ENCODE assay signal across 1 cellular context in the genomic region with DNA sequence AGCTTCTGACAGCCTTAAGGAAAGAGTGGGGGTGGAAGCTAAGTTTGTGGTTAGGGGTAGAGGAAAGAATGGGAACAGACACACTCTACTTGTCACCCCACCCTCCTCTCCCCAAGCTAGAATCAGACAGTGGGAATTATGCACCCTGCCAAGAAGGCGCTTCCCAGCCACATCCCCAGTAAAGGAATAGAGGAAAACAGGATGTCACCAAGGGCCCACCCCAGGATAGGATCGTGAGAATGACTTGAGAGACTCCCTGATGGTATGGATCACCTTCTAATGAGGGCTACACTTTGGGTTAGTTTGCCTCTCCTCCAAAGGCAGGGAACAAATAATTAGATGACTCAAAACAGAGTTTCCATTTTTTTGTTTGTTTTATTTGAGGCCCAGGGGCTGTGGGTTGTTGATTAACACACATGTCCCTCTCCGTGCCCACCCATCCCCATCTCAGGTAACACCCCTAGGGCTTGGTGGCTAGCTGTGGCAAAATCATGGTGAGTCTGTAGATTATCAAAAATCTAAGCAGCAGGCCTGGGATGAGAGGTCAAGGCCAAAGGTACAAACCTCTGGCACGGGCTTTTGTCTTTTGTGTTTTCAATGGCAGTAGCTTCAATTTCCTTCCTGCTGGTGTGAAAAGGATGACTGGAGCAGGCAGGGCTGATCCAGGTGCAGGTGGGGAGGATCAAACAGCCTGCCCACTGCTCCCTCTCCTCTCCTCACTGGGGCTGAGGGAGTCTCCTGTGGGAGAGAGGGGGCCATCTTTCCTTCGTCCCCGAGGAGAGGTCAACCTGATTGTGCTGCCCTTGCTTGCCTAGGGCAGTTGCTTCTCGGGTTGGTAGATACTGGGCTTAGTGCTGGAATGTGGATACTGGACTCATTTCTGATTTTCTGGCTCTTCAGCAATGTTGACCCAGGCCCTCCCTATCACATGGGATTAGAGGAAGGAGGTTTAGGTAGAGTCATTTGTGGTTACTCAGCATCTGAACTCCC.
TF ChIP-seq lines count a peak whose summit lies in the region.

No MANE protein-coding gene starts in this region.

TF ChIP-seq in HepG2, 621 proteins besides CTCF, POLR2A, EP300 and RAD21 (continued from another document and continues in another):
- TF ChIP-seq, protein P1, sequence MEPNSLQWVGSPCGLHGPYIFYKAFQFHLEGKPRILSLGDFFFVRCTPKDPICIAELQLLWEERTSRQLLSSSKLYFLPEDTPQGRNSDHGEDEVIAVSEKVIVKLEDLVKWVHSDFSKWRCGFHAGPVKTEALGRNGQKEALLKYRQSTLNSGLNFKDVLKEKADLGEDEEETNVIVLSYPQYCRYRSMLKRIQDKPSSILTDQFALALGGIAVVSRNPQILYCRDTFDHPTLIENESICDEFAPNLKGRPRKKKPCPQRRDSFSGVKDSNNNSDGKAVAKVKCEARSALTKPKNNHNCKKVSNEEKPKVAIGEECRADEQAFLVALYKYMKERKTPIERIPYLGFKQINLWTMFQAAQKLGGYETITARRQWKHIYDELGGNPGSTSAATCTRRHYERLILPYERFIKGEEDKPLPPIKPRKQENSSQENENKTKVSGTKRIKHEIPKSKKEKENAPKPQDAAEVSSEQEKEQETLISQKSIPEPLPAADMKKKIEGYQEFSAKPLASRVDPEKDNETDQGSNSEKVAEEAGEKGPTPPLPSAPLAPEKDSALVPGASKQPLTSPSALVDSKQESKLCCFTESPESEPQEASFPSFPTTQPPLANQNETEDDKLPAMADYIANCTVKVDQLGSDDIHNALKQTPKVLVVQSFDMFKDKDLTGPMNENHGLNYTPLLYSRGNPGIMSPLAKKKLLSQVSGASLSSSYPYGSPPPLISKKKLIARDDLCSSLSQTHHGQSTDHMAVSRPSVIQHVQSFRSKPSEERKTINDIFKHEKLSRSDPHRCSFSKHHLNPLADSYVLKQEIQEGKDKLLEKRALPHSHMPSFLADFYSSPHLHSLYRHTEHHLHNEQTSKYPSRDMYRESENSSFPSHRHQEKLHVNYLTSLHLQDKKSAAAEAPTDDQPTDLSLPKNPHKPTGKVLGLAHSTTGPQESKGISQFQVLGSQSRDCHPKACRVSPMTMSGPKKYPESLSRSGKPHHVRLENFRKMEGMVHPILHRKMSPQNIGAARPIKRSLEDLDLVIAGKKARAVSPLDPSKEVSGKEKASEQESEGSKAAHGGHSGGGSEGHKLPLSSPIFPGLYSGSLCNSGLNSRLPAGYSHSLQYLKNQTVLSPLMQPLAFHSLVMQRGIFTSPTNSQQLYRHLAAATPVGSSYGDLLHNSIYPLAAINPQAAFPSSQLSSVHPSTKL (CRISPR knock-in tag; IDR thresholded peaks at IDR 0.05): peak; percentile 95
- TF ChIP-seq ZSCAN20 (CRISPR knock-in tag; IDR thresholded peaks at IDR 0.05; ENCODE audit: borderline replicate concordance) (0 out of 2 replicates have a peak, but pooled peaks have one; percentile 53), HOXA5 (CRISPR knock-in tag; IDR thresholded peaks at IDR 0.05) (no peak), HNF4A (CRISPR knock-in tag; IDR thresholded peaks at IDR 0.05) (peak; percentile 90), MAX (IDR thresholded peaks at IDR 0.05) (peak; percentile 60), CC2D1A (CRISPR knock-in tag; IDR thresholded peaks at IDR 0.05) (no peak), MXD3 (CRISPR knock-in tag; IDR thresholded peaks at IDR 0.05) (0 out of 2 replicates have a peak, but pooled peaks have one; percentile 46), ZNF883 (CRISPR knock-in tag; IDR thresholded peaks at IDR 0.05; ENCODE audit: not compliant biosample characterization) (peak; percentile 57), TFE3 (CRISPR knock-in tag; IDR thresholded peaks at IDR 0.05) (peak; percentile 78), RBFOX2 (IDR thresholded peaks at IDR 0.05; ENCODE audit: low read depth, low read length) (peak; percentile 78; the same call in 1 of the 2 replicates), KLF6 (CRISPR knock-in tag; IDR thresholded peaks at IDR 0.05) (peak; percentile 51; the same call in 1 of the 2 replicates), KDM5A (IDR thresholded peaks at IDR 0.05; ENCODE audit: borderline replicate concordance, low read length) (peak; percentile 61; the same call in 1 of the 2 replicates), XRCC5 (optimal IDR thresholded peaks at IDR 0.05; ENCODE audit: low read length) (peak; percentile 78), ZNF619 (CRISPR knock-in tag; IDR thresholded peaks at IDR 0.05) (peak; percentile 97), ZSCAN12 (CRISPR knock-in tag; IDR thresholded peaks at IDR 0.05) (peak; percentile 54; the same call in 1 of the 2 replicates), ZNF703 (CRISPR knock-in tag; IDR thresholded peaks at IDR 0.05; ENCODE audit: borderline replicate concordance) (no peak), ZNF367 (CRISPR knock-in tag; IDR thresholded peaks at IDR 0.05; ENCODE audit: borderline replicate concordance) (no peak), ZC3H13 (CRISPR knock-in tag; IDR thresholded peaks at IDR 0.05) (peak; percentile 75; the same call in 1 of the 2 replicates), ZMAT5 (CRISPR knock-in tag; IDR thresholded peaks at IDR 0.05; ENCODE audit: borderline replicate concordance, low read depth) (no peak), MAZ (IDR thresholded peaks at IDR 0.05; ENCODE audit: borderline replicate concordance, low read depth, low read length) (no peak), MAZ (CRISPR knock-in tag; IDR thresholded peaks at IDR 0.05; ENCODE audit: low read depth) (no peak; the same call in 1 of the 2 replicates), PHF21A (CRISPR knock-in tag; IDR thresholded peaks at IDR 0.05) (peak; percentile 93), ZBTB7A (CRISPR knock-in tag; IDR thresholded peaks at IDR 0.05) (peak; percentile 85), TGIF2 (CRISPR knock-in tag; IDR thresholded peaks at IDR 0.05) (no peak; the same call in 1 of the 2 replicates), TCF7L2 (IDR thresholded peaks at IDR 0.05; ENCODE audit: low read depth, low read length) (no peak), GZF1 (CRISPR knock-in tag; IDR thresholded peaks at IDR 0.05) (peak; percentile 62; the same call in 1 of the 2 replicates), IRF2 (CRISPR knock-in tag; IDR thresholded peaks at IDR 0.05) (peak; percentile 83), ZNF691 (CRISPR knock-in tag; IDR thresholded peaks at IDR 0.05; ENCODE audit: borderline replicate concordance, low read depth) (peak; percentile 94), SMARCC2 (IDR thresholded peaks at IDR 0.05) (0 out of 2 replicates have a peak, but pooled peaks have one; percentile 12), ZNF460 (CRISPR knock-in tag; IDR thresholded peaks at IDR 0.05; ENCODE audit: borderline replicate concordance) (no peak), DMTF1 (CRISPR knock-in tag; IDR thresholded peaks at IDR 0.05) (no peak), ZNF275 (CRISPR knock-in tag; IDR thresholded peaks at IDR 0.05; ENCODE audit: borderline replicate concordance) (no peak; the same call in 1 of the 2 replicates), SRSF1 (optimal IDR thresholded peaks at IDR 0.05; ENCODE audit: low read depth, low read length) (no peak), ZMYM3 (CRISPR knock-in tag; IDR thresholded peaks at IDR 0.05) (peak; percentile 54; the same call in 1 of the 2 replicates), CBFB (CRISPR knock-in tag; IDR thresholded peaks at IDR 0.05) (peak; percentile 69; the same call in 1 of the 2 replicates), MIER2 (CRISPR knock-in tag; IDR thresholded peaks at IDR 0.05) (peak; percentile 69; the same call in 1 of the 2 replicates), ZNF253 (CRISPR knock-in tag; IDR thresholded peaks at IDR 0.05; ENCODE audit: borderline replicate concordance) (0 out of 2 replicates have a peak, but pooled peaks have one; percentile 37), BHLHE40 (IDR thresholded peaks at IDR 0.05; ENCODE audit: low read length) (no peak; the same call in 1 of the 2 replicates)
- TF ChIP-seq, protein P2, sequence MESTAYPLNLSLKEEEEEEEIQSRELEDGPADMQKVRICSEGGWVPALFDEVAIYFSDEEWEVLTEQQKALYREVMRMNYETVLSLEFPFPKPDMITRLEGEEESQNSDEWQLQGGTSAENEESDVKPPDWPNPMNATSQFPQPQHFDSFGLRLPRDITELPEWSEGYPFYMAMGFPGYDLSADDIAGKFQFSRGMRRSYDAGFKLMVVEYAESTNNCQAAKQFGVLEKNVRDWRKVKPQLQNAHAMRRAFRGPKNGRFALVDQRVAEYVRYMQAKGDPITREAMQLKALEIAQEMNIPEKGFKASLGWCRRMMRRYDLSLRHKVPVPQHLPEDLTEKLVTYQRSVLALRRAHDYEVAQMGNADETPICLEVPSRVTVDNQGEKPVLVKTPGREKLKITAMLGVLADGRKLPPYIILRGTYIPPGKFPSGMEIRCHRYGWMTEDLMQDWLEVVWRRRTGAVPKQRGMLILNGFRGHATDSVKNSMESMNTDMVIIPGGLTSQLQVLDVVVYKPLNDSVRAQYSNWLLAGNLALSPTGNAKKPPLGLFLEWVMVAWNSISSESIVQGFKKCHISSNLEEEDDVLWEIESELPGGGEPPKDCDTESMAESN (CRISPR knock-in tag; conservative IDR thresholded peaks at IDR 0.05): peak; percentile 84
- TF ChIP-seq, protein P3, sequence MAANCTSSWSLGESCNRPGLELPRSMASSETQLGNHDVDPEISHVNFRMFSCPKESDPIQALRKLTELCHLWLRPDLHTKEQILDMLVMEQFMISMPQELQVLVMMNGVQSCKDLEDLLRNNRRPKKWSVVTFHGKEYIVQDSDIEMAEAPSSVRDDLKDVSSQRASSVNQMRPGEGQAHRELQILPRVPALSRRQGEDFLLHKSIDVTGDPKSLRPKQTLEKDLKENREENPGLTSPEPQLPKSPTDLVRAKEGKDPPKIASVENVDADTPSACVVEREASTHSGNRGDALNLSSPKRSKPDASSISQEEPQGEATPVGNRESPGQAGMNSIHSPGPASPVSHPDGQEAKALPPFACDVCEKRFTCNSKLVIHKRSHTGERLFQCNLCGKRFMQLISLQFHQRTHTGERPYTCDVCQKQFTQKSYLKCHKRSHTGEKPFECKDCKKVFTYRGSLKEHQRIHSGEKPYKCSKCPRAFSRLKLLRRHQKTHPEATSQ (CRISPR knock-in tag; IDR thresholded peaks at IDR 0.05; ENCODE audit: borderline replicate concordance): 0 out of 2 replicates have a peak, but pooled peaks have one; percentile 83
- TF ChIP-seq, protein P4, sequence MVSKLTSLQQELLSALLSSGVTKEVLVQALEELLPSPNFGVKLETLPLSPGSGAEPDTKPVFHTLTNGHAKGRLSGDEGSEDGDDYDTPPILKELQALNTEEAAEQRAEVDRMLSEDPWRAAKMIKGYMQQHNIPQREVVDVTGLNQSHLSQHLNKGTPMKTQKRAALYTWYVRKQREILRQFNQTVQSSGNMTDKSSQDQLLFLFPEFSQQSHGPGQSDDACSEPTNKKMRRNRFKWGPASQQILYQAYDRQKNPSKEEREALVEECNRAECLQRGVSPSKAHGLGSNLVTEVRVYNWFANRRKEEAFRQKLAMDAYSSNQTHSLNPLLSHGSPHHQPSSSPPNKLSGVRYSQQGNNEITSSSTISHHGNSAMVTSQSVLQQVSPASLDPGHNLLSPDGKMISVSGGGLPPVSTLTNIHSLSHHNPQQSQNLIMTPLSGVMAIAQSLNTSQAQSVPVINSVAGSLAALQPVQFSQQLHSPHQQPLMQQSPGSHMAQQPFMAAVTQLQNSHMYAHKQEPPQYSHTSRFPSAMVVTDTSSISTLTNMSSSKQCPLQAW (CRISPR knock-in tag; IDR thresholded peaks at IDR 0.05): peak; percentile 97
